In the genomic region with DNA sequence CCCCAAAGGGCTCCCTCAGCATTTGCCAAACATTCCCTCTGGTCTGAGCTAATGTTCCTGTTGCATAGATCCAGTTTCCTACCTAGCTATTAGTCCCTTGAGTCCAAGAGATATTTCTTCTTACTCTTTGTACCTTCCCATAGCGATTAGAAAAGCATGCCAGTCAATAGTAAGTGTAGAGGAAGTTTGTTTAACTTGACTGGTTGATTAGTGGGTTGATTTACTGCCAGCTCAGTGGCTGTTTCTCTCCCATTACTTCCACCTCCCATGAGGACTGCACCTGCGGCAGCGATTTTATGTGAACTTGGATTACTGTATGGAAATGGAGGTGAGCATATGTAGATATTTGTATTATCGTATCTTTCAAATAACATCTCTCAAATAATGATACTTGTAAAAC, we compare ENCODE assay signal across 25 cellular contexts.
DNase-seq lines count a peak whose midpoint lies in the region; ATAC-seq, FAIRE-seq and TF ChIP-seq lines count a peak whose summit lies in the region.
"Had no signal": no experiment of that assay in that cellular context is flagged by ENCODE, and none has a peak within 500 bp of the region (broad histone marks: within the 10 kb centered on the region; RNA-seq: fewer than 3 reads in every experiment).

No MANE protein-coding gene starts in this region.

- no peak overlapping the region for H3K27ac ChIP-seq in endothelial cell of umbilical vein (ENCODE audit: insufficient read depth, low read depth, low read length)
- H3K27ac ChIP-seq: GM23248, Peyer's patch had no signal

- TF ChIP-seq CTCF in endothelial cell of umbilical vein (IDR thresholded peaks at IDR 0.05; ENCODE audit: extremely low read depth in 1 of 2, insufficient read depth in 1 of 2, low read depth in 1 of 2, low read length in 2 of 2) (no peak), mesothelial cell of epicardium (IDR thresholded peaks at IDR 0.05; ENCODE audit: unreplicated experiment) (no peak)

- H3K27me3 ChIP-seq in endothelial cell of umbilical vein (ENCODE audit: control insufficient read depth in 2 of 2, insufficient read depth in 2 of 2, low read length in 2 of 2) = no peaks in the 10 kb centered on the region
- H3K27me3 ChIP-seq: MG63, Peyer's patch had no signal

- no peak overlapping the region for H3K4me3 Mint-ChIP-seq in mesothelial cell of epicardium
- H3K4me3 Mint-ChIP-seq: activated CD4-positive, alpha-beta T cell treated with anti-CD3 and anti-CD28 coated beads, Interleukin-2, amount 10 ng/mL, durations not matched to agents 24 days and 14 days; activated naive CD4-positive, alpha-beta T cell treated with anti-CD3 and anti-CD28 coated beads, Interleukin-2, amount 50 U/mL, for 24 hours; activated T-helper 1 cell treated with anti-CD3 and anti-CD28 coated beads, Interleukin-12 subunit alpha, Interleukin-12 subunit beta, Interleukin-2, Interleukin-4 antibody, amounts not matched to agents 30 ng/mL and 10 ng/mL and 1 ng/mL, durations not matched to agents 14 hours and 24 hours and 36 hours; dendritic cell treated with granulocyte-macrophage colony-stimulating factor and Interleukin-4, amounts not matched to agents 40 ng/mL and 50 ng/mL, for 4 days; memory B cell; naive B cell; T-helper 1 cell treated with Interleukin-12 subunit alpha and Interleukin-12 subunit beta and Interleukin-4 antibody, amounts not matched to agents 30 μg/mL and 1 μg/mL, for 36 hours; type B pancreatic cell had no signal

- peaks cover 3% of the 10 kb centered on the region for H3K36me3 Mint-ChIP-seq in mesothelial cell of epicardium
- H3K36me3 Mint-ChIP-seq: activated naive CD4-positive, alpha-beta T cell treated with anti-CD3 and anti-CD28 coated beads, Interleukin-2, amount 50 U/mL, for 24 hours; memory B cell; naive B cell; type B pancreatic cell had no signal

- CTCF ChIA-PET in endothelial cell of umbilical vein (lab: Charles Lee) = interaction anchor here (1.0 kb wide), 1 partner anchor 8 kb away, joined by 3 read pairs; no protein-coding TSS in a partner anchor

- H3K27ac Mint-ChIP-seq in mesothelial cell of epicardium = no peak overlapping the region
- H3K27ac Mint-ChIP-seq: activated CD4-positive, alpha-beta T cell treated with anti-CD3 and anti-CD28 coated beads, Interleukin-2, amount 10 ng/mL, durations not matched to agents 24 days and 14 days; activated naive CD4-positive, alpha-beta T cell treated with anti-CD3 and anti-CD28 coated beads, Interleukin-2, amount 50 U/mL, for 24 hours; activated T-helper 1 cell treated with anti-CD3 and anti-CD28 coated beads, Interleukin-12 subunit alpha, Interleukin-12 subunit beta, Interleukin-2, Interleukin-4 antibody, amounts not matched to agents 30 ng/mL and 10 ng/mL and 1 ng/mL, durations not matched to agents 14 hours and 24 hours and 36 hours; dendritic cell treated with granulocyte-macrophage colony-stimulating factor and Interleukin-4, amounts not matched to agents 40 ng/mL and 50 ng/mL, for 4 days; memory B cell; naive B cell; T-helper 1 cell treated with Interleukin-12 subunit alpha and Interleukin-12 subunit beta and Interleukin-4 antibody, amounts not matched to agents 30 μg/mL and 1 μg/mL, for 36 hours; type B pancreatic cell had no signal

- no TSS peak for BruUV-seq in endothelial cell of umbilical vein (replicated peaks; lab: Mats Ljungman, UMichigan)

- no peaks in the 10 kb centered on the region for H3K4me1 ChIP-seq in endothelial cell of umbilical vein (ENCODE audit: control insufficient read depth, extremely low read depth, insufficient read depth, low read length)
- H3K4me1 ChIP-seq: Caco-2, Peyer's patch had no signal

- POLR2A ChIA-PET in endothelial cell of umbilical vein (lab: Charles Lee) = no interaction called here

- FAIRE-seq in endothelial cell of umbilical vein (lab: Jason Lieb, UNC) = no peak

- H3K27me3 Mint-ChIP-seq in mesothelial cell of epicardium (ENCODE audit: low read depth) = no peaks in the 10 kb centered on the region
- H3K27me3 Mint-ChIP-seq: activated CD4-positive, alpha-beta T cell treated with anti-CD3 and anti-CD28 coated beads, Interleukin-2, amount 10 ng/mL, durations not matched to agents 24 days and 14 days; activated naive CD4-positive, alpha-beta T cell treated with anti-CD3 and anti-CD28 coated beads, Interleukin-2, amount 50 U/mL, for 24 hours; memory B cell; naive B cell; type B pancreatic cell had no signal

- dilution Hi-C loops in endothelial cell of umbilical vein (cut with MboI; ENCODE audit: extremely low pct_ligation_motif_present, low sequenced_read_pairs) = no loop called here

- H3K9me1 ChIP-seq in endothelial cell of umbilical vein (replicated peaks; ENCODE audit: control insufficient read depth, extremely low read depth, insufficient read depth, low read length) = no peaks in the 10 kb centered on the region

- H3K9me3 ChIP-seq in endothelial cell of umbilical vein (replicated peaks; ENCODE audit: control insufficient read depth, insufficient read depth, low read length) = no peaks in the 10 kb centered on the region
- H3K9me3 ChIP-seq: Caco-2, MG63, Peyer's patch had no signal

- H3K4me3 ChIP-seq in endothelial cell of umbilical vein (replicated peaks in 1 of 3; ENCODE audit: insufficient read depth in 1 of 3, low read depth in 1 of 3, low read length in 3 of 3) = no peak overlapping the region
- H3K4me3 ChIP-seq: GM23248, MG63, Peyer's patch had no signal

- no peaks in the 10 kb centered on the region for H3K36me3 ChIP-seq in endothelial cell of umbilical vein (ENCODE audit: control insufficient read depth in 2 of 2, extremely low read depth in 1 of 2, insufficient read depth in 2 of 2, low read length in 2 of 2)
- H3K36me3 ChIP-seq: MG63, Peyer's patch had no signal

- no peak overlapping the region for H3K9ac ChIP-seq in endothelial cell of umbilical vein (replicated peaks; ENCODE audit: extremely low read depth, insufficient read depth, low read length)
- H3K9ac ChIP-seq: GM23248 had no signal

- no peak overlapping the region for H2AFZ ChIP-seq in endothelial cell of umbilical vein (ENCODE audit: low read depth, low read length)
- H2AFZ ChIP-seq: GM23248 had no signal

- H3K4me2 ChIP-seq in endothelial cell of umbilical vein (ENCODE audit: insufficient read depth, low read length) = no peak overlapping the region

- no peaks in the 10 kb centered on the region for H4K20me1 ChIP-seq in endothelial cell of umbilical vein (replicated peaks; ENCODE audit: control insufficient read depth, extremely low read depth, insufficient read depth, low read length)

- peaks cover 8% of the 10 kb centered on the region for H3K9me3 Mint-ChIP-seq in mesothelial cell of epicardium

- no peak for TF ChIP-seq POLR2A in endothelial cell of umbilical vein (IDR thresholded peaks at IDR 0.05; ENCODE audit: low read depth, low read length)

- peaks cover 12% of the 10 kb centered on the region for H3K4me1 Mint-ChIP-seq in mesothelial cell of epicardium
- H3K4me1 Mint-ChIP-seq: activated CD4-positive, alpha-beta T cell treated with anti-CD3 and anti-CD28 coated beads, Interleukin-2, amount 10 ng/mL, durations not matched to agents 24 days and 14 days; activated naive CD4-positive, alpha-beta T cell treated with anti-CD3 and anti-CD28 coated beads, Interleukin-2, amount 50 U/mL, for 24 hours; memory B cell; naive B cell had no signal

- DNase-seq in COLO668 (lab: John Stamatoyannopoulos, UW; ENCODE audit: unreplicated experiment) (peak; percentile 70), NCI-H1105 (lab: John Stamatoyannopoulos, UW) (peak; percentile 88), NCI-H2227 treated with DMSO at 0.1 percent for 48 hours (lab: John Stamatoyannopoulos, UW) (peak; percentile 35), endothelial cell of umbilical vein (ENCODE audit: low read depth, low spot score) (peak; percentile 10), mesothelial cell of epicardium (ENCODE audit: low spot score in 2 of 2, unreplicated experiment in 2 of 2) (no peak), OCI-M2 (lab: John Stamatoyannopoulos, UW; ENCODE audit: unreplicated experiment) (no peak)
- DNase-seq: activated CD4-positive, alpha-beta T cell treated with anti-CD3 and anti-CD28 coated beads, Interleukin-2, amount 10 ng/mL, durations not matched to agents 24 days and 14 days; anterior cingulate cortex; Caco-2; EL; GM23248; MG63; naive B cell; NCI-H2171 treated with DMSO at 0.1 percent for 48 hours; NK-92 treated with Interleukin-12 subunit alpha and Interleukin-12 subunit beta, amount 100 ng/mL, for 24 hours; Peyer's patch; stimulated activated CD4-positive, alpha-beta T cell treated with anti-CD3 and anti-CD28 coated beads, Interleukin-12 subunit alpha, Interleukin-12 subunit beta, amount 100 ng/mL, for 4 hours had no signal

- no peaks in the 10 kb centered on the region for H3K79me2 ChIP-seq in endothelial cell of umbilical vein (ENCODE audit: control insufficient read depth, insufficient read depth, low read length)

- ATAC-seq in GM21737 (IDR thresholded peaks at IDR 0.05; ENCODE audit: unreplicated experiment) (no peak), HG03097 (IDR thresholded peaks at IDR 0.05; ENCODE audit: low FRiP score, unreplicated experiment) (no peak)

- intact Hi-C loops in endothelial cell of umbilical vein (cut with micrococcal nuclease) = no loop called here

TF ChIP-seq in endothelial cell of umbilical vein, 7 proteins besides CTCF, POLR2A, EP300 and RAD21:
- TF ChIP-seq JUN (IDR thresholded peaks at IDR 0.05; ENCODE audit: borderline replicate concordance, insufficient read depth, insufficient read length, low read depth) = no peak
- TF ChIP-seq FOS (IDR thresholded peaks at IDR 0.05; ENCODE audit: borderline replicate concordance, insufficient read depth, low read length) = no peak
- TF ChIP-seq MAX (IDR thresholded peaks at IDR 0.05; ENCODE audit: insufficient read depth, insufficient read length) = no peak
- no peak for TF ChIP-seq POLR2AphosphoS5 (IDR thresholded peaks at IDR 0.05; ENCODE audit: insufficient read depth, low read depth, low read length)
- no peak for TF ChIP-seq GATA2 (IDR thresholded peaks at IDR 0.05; ENCODE audit: insufficient read depth, insufficient read length, low read depth, low read length)
- TF ChIP-seq MYC (IDR thresholded peaks at IDR 0.05; ENCODE audit: low read depth, low read length) = no peak
- no peak for TF ChIP-seq EZH2 (IDR thresholded peaks at IDR 0.05; ENCODE audit: borderline replicate concordance, low read depth, low read length, severe bottlenecking)

Comparison
In these comparisons a context has a peak if more than half of its experiments do, and no peak if none do; other contexts are left out.
1. DNase-seq: peak in COLO668 (single experiment), NCI-H1105 (single experiment), NCI-H2227 treated with DMSO at 0.1 percent for 48 hours (single experiment) and endothelial cell of umbilical vein (single experiment); none in mesothelial cell of epicardium (0 of 2) and OCI-M2 (single experiment).